In genomic region chr9:106025449-106025848, GRCh38 we compare ENCODE assay signal across 22 cellular contexts.
A peak's percentile ranks its signal among the peaks of the same experiment; 100 is the strongest.
DNase-seq lines count a peak whose midpoint lies in the region; ATAC-seq and TF ChIP-seq lines count a peak whose summit lies in the region.
"Had no signal": no experiment of that assay in that cellular context is flagged by ENCODE, and none has a peak within 500 bp of the region (broad histone marks: within the 10 kb centered on the region; RNA-seq: fewer than 3 reads in every experiment).

No MANE protein-coding gene starts in this region.

- POLR2A ChIA-PET in HCT116 (lab: Charles Lee): no interaction called here

- intact Hi-C loops in HCT116 (cut with micrococcal nuclease): no loop called here

- H3K27me3 Mint-ChIP-seq in glutamatergic neuron (ENCODE audit: unreplicated experiment): peaks cover 4% of the 10 kb centered on the region
- H3K27me3 Mint-ChIP-seq in mesothelial cell of epicardium (ENCODE audit: low read depth): no peaks in the 10 kb centered on the region
- no peaks in the 10 kb centered on the region for H3K27me3 Mint-ChIP-seq in activated naive CD8-positive, alpha-beta T cell treated with anti-CD3 and anti-CD28 coated beads, Interleukin-2, amount 50 U/mL, for 24 hours
- H3K27me3 Mint-ChIP-seq: activated B cell treated with CpG ODN at 0.5 μM for 24 hours; activated CD4-positive, alpha-beta memory T cell treated with anti-CD3 and anti-CD28 coated beads for 36 hours; stimulated activated naive CD8-positive, alpha-beta T cell treated with anti-CD3 and anti-CD28 coated beads, Interleukin-15, amount 100 ng/mL, for 72 hours had no signal

- H3K4me1 ChIP-seq in HCT116 (ENCODE audit: control insufficient read depth in 1 of 2, insufficient read depth in 2 of 2, low read length in 2 of 2) (no peaks in the 10 kb centered on the region), Karpas-422 (ENCODE audit: low read length) (no peaks in the 10 kb centered on the region)

- H3K9me2 ChIP-seq in HCT116 (ENCODE audit: insufficient read depth) (no peaks in the 10 kb centered on the region), Karpas-422 (replicated peaks; ENCODE audit: insufficient read depth, low read length) (no peaks in the 10 kb centered on the region)

- no peak for TF ChIP-seq POLR2A in HCT116 (IDR thresholded peaks at IDR 0.05; ENCODE audit: borderline replicate concordance, extremely low read depth, insufficient read depth, insufficient read length)

- H3K4me3 ChIP-seq in HCT116 (replicated peaks in 1 of 2; ENCODE audit: low read depth in 1 of 2, low read length in 2 of 2): no peak overlapping the region
- H3K4me3 ChIP-seq in Karpas-422 (ENCODE audit: low read length): no peak overlapping the region
- H3K4me3 ChIP-seq: skin epidermis had no signal

- H4K20me1 ChIP-seq in HCT116 (ENCODE audit: insufficient read depth) (no peaks in the 10 kb centered on the region), Karpas-422 (ENCODE audit: insufficient read depth, low read depth, low read length) (no peaks in the 10 kb centered on the region)

- no peak overlapping the region for H3K9ac ChIP-seq in HCT116 (ENCODE audit: low read length)
- H3K9ac ChIP-seq in Karpas-422 (ENCODE audit: low read length): no peak overlapping the region

- ATAC-seq in HCT116 (peak; percentile 60), HG03432 (IDR thresholded peaks at IDR 0.05; ENCODE audit: unreplicated experiment) (no peak)
- ATAC-seq in activated naive CD8-positive, alpha-beta T cell treated with anti-CD3 and anti-CD28 coated beads, Interleukin-2, amount 50 U/mL, for 24 hours: no peak
- ATAC-seq: natural killer cell treated with Interleukin-12 subunit alpha and Interleukin-12 subunit beta and Interleukin-15 and Interleukin-18, amount 100 ng/mL, for 72 hours; stimulated activated naive CD8-positive, alpha-beta T cell treated with anti-CD3 and anti-CD28 coated beads, Interleukin-15, amount 100 ng/mL, for 72 hours had no signal

- H3K4me1 Mint-ChIP-seq in glutamatergic neuron (ENCODE audit: low read depth, unreplicated experiment) (peaks cover 3% of the 10 kb centered on the region), mesothelial cell of epicardium (no peaks in the 10 kb centered on the region)
- no peaks in the 10 kb centered on the region for H3K4me1 Mint-ChIP-seq in activated naive CD8-positive, alpha-beta T cell treated with anti-CD3 and anti-CD28 coated beads, Interleukin-2, amount 50 U/mL, for 24 hours
- H3K4me1 Mint-ChIP-seq: activated B cell treated with CpG ODN at 0.5 μM for 24 hours; stimulated activated naive CD8-positive, alpha-beta T cell treated with anti-CD3 and anti-CD28 coated beads, Interleukin-15, amount 100 ng/mL, for 72 hours had no signal

- no peaks in the 10 kb centered on the region for H3K79me2 ChIP-seq in HCT116 (ENCODE audit: insufficient read depth, low read length)
- no peaks in the 10 kb centered on the region for H3K79me2 ChIP-seq in Karpas-422 (ENCODE audit: low read length)

- H3K27ac Mint-ChIP-seq in glutamatergic neuron (ENCODE audit: unreplicated experiment) (no peak overlapping the region), mesothelial cell of epicardium (no peak overlapping the region)
- no peak overlapping the region for H3K27ac Mint-ChIP-seq in activated naive CD8-positive, alpha-beta T cell treated with anti-CD3 and anti-CD28 coated beads, Interleukin-2, amount 50 U/mL, for 24 hours
- H3K27ac Mint-ChIP-seq: activated B cell treated with CpG ODN at 0.5 μM for 24 hours; activated CD4-positive, alpha-beta memory T cell treated with anti-CD3 and anti-CD28 coated beads for 36 hours; natural killer cell treated with Interleukin-12 subunit alpha and Interleukin-12 subunit beta and Interleukin-15 and Interleukin-18, amount 100 ng/mL, for 72 hours; stimulated activated naive CD8-positive, alpha-beta T cell treated with anti-CD3 and anti-CD28 coated beads, Interleukin-15, amount 100 ng/mL, for 72 hours had no signal

- H3K27ac ChIP-seq in HCT116 (ENCODE audit: low read depth, low read length): no peak overlapping the region
- no peak overlapping the region for H3K27ac ChIP-seq in Karpas-422 (ENCODE audit: low read length)
- H3K27ac ChIP-seq: skin epidermis had no signal

- TF ChIP-seq CTCF in HCT116 (IDR thresholded peaks at IDR 0.05 in 2 of 3, conservative IDR thresholded peaks at IDR 0.05 in 1 of 3; ENCODE audit: borderline replicate concordance in 1 of 3, insufficient read depth in 1 of 3, low read depth in 2 of 3, low read length in 2 of 3) (peak in 2 of 3 experiments; percentile 5 to 30; a peak in 1 of 6 replicates), glutamatergic neuron (IDR thresholded peaks at IDR 0.05; ENCODE audit: partially characterized antibody, unreplicated experiment) (peak; percentile 32), mesothelial cell of epicardium (IDR thresholded peaks at IDR 0.05; ENCODE audit: unreplicated experiment) (peak; percentile 26)

- no peak for DNase-seq in HCT116 (ENCODE audit: low read depth, low spot score)
- peak; percentile 8 for DNase-seq in RKO (ENCODE audit: low spot score)
- no peak for DNase-seq in glutamatergic neuron
- DNase-seq in mesothelial cell of epicardium (ENCODE audit: low spot score in 2 of 2, unreplicated experiment in 2 of 2): no peak
- no peak for DNase-seq in NCI-H1105 treated with DMSO at 0.1 percent for 48 hours (lab: John Stamatoyannopoulos, UW)
- DNase-seq in activated naive CD8-positive, alpha-beta T cell treated with anti-CD3 and anti-CD28 coated beads, Interleukin-2, amount 50 U/mL, for 24 hours: no peak
- DNase-seq in Karpas-422: no peak
- DNase-seq: activated B cell treated with CpG ODN at 0.5 μM for 24 hours; activated CD4-positive, alpha-beta memory T cell treated with anti-CD3 and anti-CD28 coated beads for 36 hours; activated naive CD4-positive, alpha-beta T cell treated with Interleukin-2 at 50 U/mL for 16 hours; AML-193; effector memory CD4-positive, alpha-beta T cell; mesenchymal stem cell; NCI-H1048; NCI-H2081 treated with DMSO at 0.1 percent for 48 hours; NCI-H524; stimulated activated CD4-positive, alpha-beta T cell treated with anti-CD3 and anti-CD28 coated beads, Interleukin-4, amount 100 ng/mL, for 1 hour; stimulated activated naive CD8-positive, alpha-beta T cell treated with anti-CD3 and anti-CD28 coated beads, Interleukin-15, amount 100 ng/mL, for 72 hours; trophoblast cell had no signal

- H3K36me3 Mint-ChIP-seq in glutamatergic neuron (ENCODE audit: unreplicated experiment) (no peaks in the 10 kb centered on the region), mesothelial cell of epicardium (no peaks in the 10 kb centered on the region)
- no peaks in the 10 kb centered on the region for H3K36me3 Mint-ChIP-seq in activated naive CD8-positive, alpha-beta T cell treated with anti-CD3 and anti-CD28 coated beads, Interleukin-2, amount 50 U/mL, for 24 hours (ENCODE audit: low read depth)
- H3K36me3 Mint-ChIP-seq: activated CD4-positive, alpha-beta memory T cell treated with anti-CD3 and anti-CD28 coated beads for 36 hours had no signal

- RAD21 ChIA-PET in HCT116 (lab: Charles Lee; ENCODE audit: low non-redundant PET in 1 of 2, low total read pairs in 2 of 2, uncharacterized antibody in 2 of 2, unreplicated experiment in 2 of 2): no interaction called here

- peaks cover 4% of the 10 kb centered on the region for H3K9me3 Mint-ChIP-seq in glutamatergic neuron (ENCODE audit: unreplicated experiment)
- H3K9me3 Mint-ChIP-seq in mesothelial cell of epicardium: peaks cover 12% of the 10 kb centered on the region
- peaks cover 4% of the 10 kb centered on the region for H3K9me3 Mint-ChIP-seq in activated naive CD8-positive, alpha-beta T cell treated with anti-CD3 and anti-CD28 coated beads, Interleukin-2, amount 50 U/mL, for 24 hours
- H3K9me3 Mint-ChIP-seq: natural killer cell treated with Interleukin-12 subunit alpha and Interleukin-12 subunit beta and Interleukin-15 and Interleukin-18, amount 100 ng/mL, for 72 hours had no signal

- H3K9me3 ChIP-seq in HCT116 (ENCODE audit: control insufficient read depth in 1 of 2, insufficient read depth in 1 of 2, low read depth in 1 of 2, low read length in 2 of 2) (no peaks in the 10 kb centered on the region), Karpas-422 (ENCODE audit: low read length) (no peaks in the 10 kb centered on the region)

- no TSS peak for BruUV-seq in HCT116 (replicated peaks; lab: Mats Ljungman, UMichigan)

- H3K27me3 ChIP-seq in HCT116 (ENCODE audit: insufficient read depth, low read length) (peaks cover 17% of the 10 kb centered on the region), Karpas-422 (ENCODE audit: low read length) (no peaks in the 10 kb centered on the region)

- CTCF ChIA-PET in HCT116 (lab: Charles Lee): no interaction called here

- H3K4me2 ChIP-seq in HCT116 (ENCODE audit: low read length) (no peak overlapping the region), Karpas-422 (ENCODE audit: low read depth, low read length, poor library complexity, severe bottlenecking) (no peak overlapping the region)

- H2AFZ ChIP-seq in HCT116 (ENCODE audit: low read depth, low read length, poor library complexity, severe bottlenecking) (no peak overlapping the region), Karpas-422 (ENCODE audit: low read length) (no peak overlapping the region)

- TF ChIP-seq RAD21 in HCT116 (IDR thresholded peaks at IDR 0.05; ENCODE audit: low read depth): no peak

- H3K4me3 Mint-ChIP-seq in glutamatergic neuron (ENCODE audit: unreplicated experiment): no peak overlapping the region
- H3K4me3 Mint-ChIP-seq in mesothelial cell of epicardium: no peak overlapping the region
- no peak overlapping the region for H3K4me3 Mint-ChIP-seq in activated naive CD8-positive, alpha-beta T cell treated with anti-CD3 and anti-CD28 coated beads, Interleukin-2, amount 50 U/mL, for 24 hours
- H3K4me3 Mint-ChIP-seq: activated B cell treated with CpG ODN at 0.5 μM for 24 hours; activated CD4-positive, alpha-beta memory T cell treated with anti-CD3 and anti-CD28 coated beads for 36 hours; natural killer cell treated with Interleukin-12 subunit alpha and Interleukin-12 subunit beta and Interleukin-15 and Interleukin-18, amount 100 ng/mL, for 72 hours; stimulated activated naive CD8-positive, alpha-beta T cell treated with anti-CD3 and anti-CD28 coated beads, Interleukin-15, amount 100 ng/mL, for 72 hours had no signal

- H3K36me3 ChIP-seq in HCT116 (ENCODE audit: control insufficient read depth in 1 of 2, insufficient read depth in 2 of 2, low read length in 2 of 2): no peaks in the 10 kb centered on the region
- no peaks in the 10 kb centered on the region for H3K36me3 ChIP-seq in Karpas-422 (ENCODE audit: insufficient read depth, low read length)

TF ChIP-seq in HCT116, 20 proteins besides CTCF, POLR2A, EP300 and RAD21 (continues in another document):
- no peak for TF ChIP-seq CBX3 (IDR thresholded peaks at IDR 0.05; ENCODE audit: low read depth)
- no peak for TF ChIP-seq EGR1 (IDR thresholded peaks at IDR 0.05; ENCODE audit: low read depth)
- no peak for TF ChIP-seq JUND (IDR thresholded peaks at IDR 0.05)
- TF ChIP-seq FOSL1 (IDR thresholded peaks at IDR 0.05; ENCODE audit: low read depth): no peak
